ENCODE assay signal across 1 cellular context in the genomic region with DNA sequence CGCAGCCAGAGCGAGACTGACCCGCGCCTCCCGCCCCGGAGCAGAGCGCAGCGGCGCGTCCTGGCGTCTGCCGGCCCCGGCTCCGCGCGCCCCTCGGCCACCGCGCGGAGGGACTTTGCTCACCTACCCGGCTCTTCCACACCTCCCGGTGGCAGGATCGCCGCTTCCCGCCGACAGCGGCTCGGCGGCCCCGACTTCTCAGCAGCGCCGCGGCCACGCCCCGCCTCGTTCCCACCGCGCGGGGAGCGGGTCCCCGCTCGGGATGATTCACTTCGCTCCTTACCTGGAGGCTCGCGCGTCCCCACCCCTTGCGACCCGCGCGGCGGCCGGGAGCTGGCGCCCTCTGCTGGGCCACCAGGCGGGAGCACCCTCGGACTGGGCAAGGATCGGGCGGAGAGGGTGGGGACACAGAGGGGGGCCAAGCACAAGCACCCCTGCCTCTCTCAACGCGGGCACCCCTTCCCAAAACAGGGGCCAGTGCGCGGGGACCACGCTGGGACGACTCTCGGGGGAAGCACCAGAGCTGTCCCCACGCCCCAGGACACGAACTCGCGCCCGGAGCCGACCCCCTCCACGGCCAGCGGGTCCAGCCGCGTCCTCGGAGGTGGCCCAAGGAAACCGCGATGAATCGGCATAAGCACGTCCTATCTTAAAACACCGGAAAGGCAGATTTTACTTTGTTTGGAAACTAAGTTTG.
A peak's percentile ranks its signal among the peaks of the same experiment; 100 is the strongest.
TF ChIP-seq lines count a peak whose summit lies in the region.

No MANE protein-coding gene starts in this region.

TF ChIP-seq in HepG2, 621 proteins besides CTCF, POLR2A, EP300 and RAD21 (continued from another document and continues in another):
- TF ChIP-seq, protein P1, sequence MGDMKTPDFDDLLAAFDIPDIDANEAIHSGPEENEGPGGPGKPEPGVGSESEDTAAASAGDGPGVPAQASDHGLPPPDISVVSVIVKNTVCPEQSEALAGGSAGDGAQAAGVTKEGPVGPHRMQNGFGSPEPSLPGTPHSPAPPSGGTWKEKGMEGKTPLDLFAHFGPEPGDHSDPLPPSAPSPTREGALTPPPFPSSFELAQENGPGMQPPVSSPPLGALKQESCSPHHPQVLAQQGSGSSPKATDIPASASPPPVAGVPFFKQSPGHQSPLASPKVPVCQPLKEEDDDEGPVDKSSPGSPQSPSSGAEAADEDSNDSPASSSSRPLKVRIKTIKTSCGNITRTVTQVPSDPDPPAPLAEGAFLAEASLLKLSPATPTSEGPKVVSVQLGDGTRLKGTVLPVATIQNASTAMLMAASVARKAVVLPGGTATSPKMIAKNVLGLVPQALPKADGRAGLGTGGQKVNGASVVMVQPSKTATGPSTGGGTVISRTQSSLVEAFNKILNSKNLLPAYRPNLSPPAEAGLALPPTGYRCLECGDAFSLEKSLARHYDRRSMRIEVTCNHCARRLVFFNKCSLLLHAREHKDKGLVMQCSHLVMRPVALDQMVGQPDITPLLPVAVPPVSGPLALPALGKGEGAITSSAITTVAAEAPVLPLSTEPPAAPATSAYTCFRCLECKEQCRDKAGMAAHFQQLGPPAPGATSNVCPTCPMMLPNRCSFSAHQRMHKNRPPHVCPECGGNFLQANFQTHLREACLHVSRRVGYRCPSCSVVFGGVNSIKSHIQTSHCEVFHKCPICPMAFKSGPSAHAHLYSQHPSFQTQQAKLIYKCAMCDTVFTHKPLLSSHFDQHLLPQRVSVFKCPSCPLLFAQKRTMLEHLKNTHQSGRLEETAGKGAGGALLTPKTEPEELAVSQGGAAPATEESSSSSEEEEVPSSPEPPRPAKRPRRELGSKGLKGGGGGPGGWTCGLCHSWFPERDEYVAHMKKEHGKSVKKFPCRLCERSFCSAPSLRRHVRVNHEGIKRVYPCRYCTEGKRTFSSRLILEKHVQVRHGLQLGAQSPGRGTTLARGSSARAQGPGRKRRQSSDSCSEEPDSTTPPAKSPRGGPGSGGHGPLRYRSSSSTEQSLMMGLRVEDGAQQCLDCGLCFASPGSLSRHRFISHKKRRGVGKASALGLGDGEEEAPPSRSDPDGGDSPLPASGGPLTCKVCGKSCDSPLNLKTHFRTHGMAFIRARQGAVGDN (CRISPR knock-in tag; IDR thresholded peaks at IDR 0.05) = peak; percentile 53
- TF ChIP-seq SMC3 (IDR thresholded peaks at IDR 0.05; ENCODE audit: low read length) (peak; percentile 5; the same call in 1 of the 2 replicates), SSRP1 (CRISPR knock-in tag; IDR thresholded peaks at IDR 0.05) (no peak), ZFX (CRISPR knock-in tag; IDR thresholded peaks at IDR 0.05; ENCODE audit: low read depth) (peak; percentile 60), ZKSCAN8 (CRISPR knock-in tag; IDR thresholded peaks at IDR 0.05; ENCODE audit: borderline replicate concordance) (peak; percentile 40; the same call in 1 of the 2 replicates), ZFY (CRISPR knock-in tag; IDR thresholded peaks at IDR 0.05) (peak; percentile 75; the same call in 1 of the 2 replicates), SNAPC2 (CRISPR knock-in tag; IDR thresholded peaks at IDR 0.05) (0 out of 2 replicates have a peak, but pooled peaks have one; percentile 36), ZMYM2 (CRISPR knock-in tag; IDR thresholded peaks at IDR 0.05) (0 out of 2 replicates have a peak, but pooled peaks have one; percentile 48), ARNT2 (CRISPR knock-in tag; IDR thresholded peaks at IDR 0.05; ENCODE audit: low read depth) (peak; percentile 66; the same call in 1 of the 2 replicates), JUND (CRISPR knock-in tag; IDR thresholded peaks at IDR 0.05) (peak; percentile 52; the same call in 1 of the 2 replicates), SAP130 (CRISPR knock-in tag; IDR thresholded peaks at IDR 0.05; ENCODE audit: low read depth) (peak; percentile 62; the same call in 1 of the 2 replicates), ZNF205 (CRISPR knock-in tag; IDR thresholded peaks at IDR 0.05) (peak; percentile 51; the same call in 1 of the 2 replicates), KLF6 (CRISPR knock-in tag; IDR thresholded peaks at IDR 0.05) (0 out of 2 replicates have a peak, but pooled peaks have one; percentile 61), KAT8 (CRISPR knock-in tag; IDR thresholded peaks at IDR 0.05) (peak; percentile 36; the same call in 1 of the 2 replicates), ZNF83 (CRISPR knock-in tag; IDR thresholded peaks at IDR 0.05; ENCODE audit: borderline replicate concordance) (0 out of 2 replicates have a peak, but pooled peaks have one; percentile 52), ZNF136 (CRISPR knock-in tag; IDR thresholded peaks at IDR 0.05; ENCODE audit: low read depth) (0 out of 2 replicates have a peak, but pooled peaks have one; percentile 21), HOXA7 (CRISPR knock-in tag; IDR thresholded peaks at IDR 0.05) (0 out of 2 replicates have a peak, but pooled peaks have one; percentile 1), BORCS8-MEF2B (CRISPR knock-in tag; IDR thresholded peaks at IDR 0.05) (peak; percentile 64), GABPB1 (CRISPR knock-in tag; IDR thresholded peaks at IDR 0.05) (peak; percentile 64; the same call in 1 of the 2 replicates), ZSCAN12 (CRISPR knock-in tag; IDR thresholded peaks at IDR 0.05) (no peak), MAF1 (CRISPR knock-in tag; IDR thresholded peaks at IDR 0.05; ENCODE audit: borderline replicate concordance) (0 out of 2 replicates have a peak, but pooled peaks have one; percentile 6), PCBP2 (optimal IDR thresholded peaks at IDR 0.05; ENCODE audit: low read depth, low read length, poor library complexity, severe bottlenecking) (no peak), GTF2F1 (IDR thresholded peaks at IDR 0.05; ENCODE audit: low read length) (no peak), TBP (CRISPR knock-in tag; IDR thresholded peaks at IDR 0.05) (no peak), SMAD3 (CRISPR knock-in tag; IDR thresholded peaks at IDR 0.05) (peak; percentile 48; the same call in 1 of the 2 replicates), ZSCAN29 (CRISPR knock-in tag; conservative IDR thresholded peaks at IDR 0.05) (peak; percentile 40; the same call in 1 of the 2 replicates), HNRNPLL (IDR thresholded peaks at IDR 0.05; ENCODE audit: low read depth, low read length, poor library complexity, severe bottlenecking) (peak; percentile 4), MYNN (CRISPR knock-in tag; IDR thresholded peaks at IDR 0.05; ENCODE audit: low read depth) (no peak), RXRA (CRISPR knock-in tag; IDR thresholded peaks at IDR 0.05) (peak; percentile 35), RBM39 (IDR thresholded peaks at IDR 0.05; ENCODE audit: low read depth, low read length, poor library complexity, severe bottlenecking) (peak; percentile 25), FOXP1 (IDR thresholded peaks at IDR 0.05) (no peak), FOXP1 (CRISPR knock-in tag; IDR thresholded peaks at IDR 0.05) (no peak), ZNF274 (CRISPR knock-in tag; IDR thresholded peaks at IDR 0.05) (0 out of 2 replicates have a peak, but pooled peaks have one; percentile 63), ZNF441 (CRISPR knock-in tag; IDR thresholded peaks at IDR 0.05; ENCODE audit: borderline replicate concordance) (peak; percentile 34; the same call in 1 of the 2 replicates), ZNF143 (CRISPR knock-in tag; IDR thresholded peaks at IDR 0.05) (no peak), ZNF296 (CRISPR knock-in tag; conservative IDR thresholded peaks at IDR 0.05) (peak; percentile 10; the same call in 1 of the 2 replicates), KDM2A (CRISPR knock-in tag; IDR thresholded peaks at IDR 0.05; ENCODE audit: borderline replicate concordance, low read depth) (peak; percentile 87), SALL1 (CRISPR knock-in tag; IDR thresholded peaks at IDR 0.05) (peak; percentile 35; the same call in 1 of the 2 replicates), NFATC3 (CRISPR knock-in tag; IDR thresholded peaks at IDR 0.05) (0 out of 2 replicates have a peak, but pooled peaks have one; percentile 79)
- TF ChIP-seq, protein P2, sequence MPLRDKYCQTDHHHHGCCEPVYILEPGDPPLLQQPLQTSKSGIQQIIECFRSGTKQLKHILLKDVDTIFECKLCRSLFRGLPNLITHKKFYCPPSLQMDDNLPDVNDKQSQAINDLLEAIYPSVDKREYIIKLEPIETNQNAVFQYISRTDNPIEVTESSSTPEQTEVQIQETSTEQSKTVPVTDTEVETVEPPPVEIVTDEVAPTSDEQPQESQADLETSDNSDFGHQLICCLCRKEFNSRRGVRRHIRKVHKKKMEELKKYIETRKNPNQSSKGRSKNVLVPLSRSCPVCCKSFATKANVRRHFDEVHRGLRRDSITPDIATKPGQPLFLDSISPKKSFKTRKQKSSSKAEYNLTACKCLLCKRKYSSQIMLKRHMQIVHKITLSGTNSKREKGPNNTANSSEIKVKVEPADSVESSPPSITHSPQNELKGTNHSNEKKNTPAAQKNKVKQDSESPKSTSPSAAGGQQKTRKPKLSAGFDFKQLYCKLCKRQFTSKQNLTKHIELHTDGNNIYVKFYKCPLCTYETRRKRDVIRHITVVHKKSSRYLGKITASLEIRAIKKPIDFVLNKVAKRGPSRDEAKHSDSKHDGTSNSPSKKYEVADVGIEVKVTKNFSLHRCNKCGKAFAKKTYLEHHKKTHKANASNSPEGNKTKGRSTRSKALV (CRISPR knock-in tag; IDR thresholded peaks at IDR 0.05) = peak; percentile 84; the same call in 1 of the 2 replicates
- TF ChIP-seq, protein P3, sequence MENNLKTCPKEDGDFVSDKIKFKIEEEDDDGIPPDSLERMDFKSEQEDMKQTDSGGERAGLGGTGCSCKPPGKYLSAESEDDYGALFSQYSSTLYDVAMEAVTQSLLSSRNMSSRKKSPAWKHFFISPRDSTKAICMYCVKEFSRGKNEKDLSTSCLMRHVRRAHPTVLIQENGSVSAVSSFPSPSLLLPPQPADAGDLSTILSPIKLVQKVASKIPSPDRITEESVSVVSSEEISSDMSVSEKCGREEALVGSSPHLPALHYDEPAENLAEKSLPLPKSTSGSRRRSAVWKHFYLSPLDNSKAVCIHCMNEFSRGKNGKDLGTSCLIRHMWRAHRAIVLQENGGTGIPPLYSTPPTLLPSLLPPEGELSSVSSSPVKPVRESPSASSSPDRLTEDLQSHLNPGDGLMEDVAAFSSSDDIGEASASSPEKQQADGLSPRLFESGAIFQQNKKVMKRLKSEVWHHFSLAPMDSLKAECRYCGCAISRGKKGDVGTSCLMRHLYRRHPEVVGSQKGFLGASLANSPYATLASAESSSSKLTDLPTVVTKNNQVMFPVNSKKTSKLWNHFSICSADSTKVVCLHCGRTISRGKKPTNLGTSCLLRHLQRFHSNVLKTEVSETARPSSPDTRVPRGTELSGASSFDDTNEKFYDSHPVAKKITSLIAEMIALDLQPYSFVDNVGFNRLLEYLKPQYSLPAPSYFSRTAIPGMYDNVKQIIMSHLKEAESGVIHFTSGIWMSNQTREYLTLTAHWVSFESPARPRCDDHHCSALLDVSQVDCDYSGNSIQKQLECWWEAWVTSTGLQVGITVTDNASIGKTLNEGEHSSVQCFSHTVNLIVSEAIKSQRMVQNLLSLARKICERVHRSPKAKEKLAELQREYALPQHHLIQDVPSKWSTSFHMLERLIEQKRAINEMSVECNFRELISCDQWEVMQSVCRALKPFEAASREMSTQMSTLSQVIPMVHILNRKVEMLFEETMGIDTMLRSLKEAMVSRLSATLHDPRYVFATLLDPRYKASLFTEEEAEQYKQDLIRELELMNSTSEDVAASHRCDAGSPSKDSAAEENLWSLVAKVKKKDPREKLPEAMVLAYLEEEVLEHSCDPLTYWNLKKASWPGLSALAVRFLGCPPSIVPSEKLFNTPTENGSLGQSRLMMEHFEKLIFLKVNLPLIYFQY (CRISPR knock-in tag; IDR thresholded peaks at IDR 0.05; ENCODE audit: borderline replicate concordance) = no peak
- TF ChIP-seq, protein P4, sequence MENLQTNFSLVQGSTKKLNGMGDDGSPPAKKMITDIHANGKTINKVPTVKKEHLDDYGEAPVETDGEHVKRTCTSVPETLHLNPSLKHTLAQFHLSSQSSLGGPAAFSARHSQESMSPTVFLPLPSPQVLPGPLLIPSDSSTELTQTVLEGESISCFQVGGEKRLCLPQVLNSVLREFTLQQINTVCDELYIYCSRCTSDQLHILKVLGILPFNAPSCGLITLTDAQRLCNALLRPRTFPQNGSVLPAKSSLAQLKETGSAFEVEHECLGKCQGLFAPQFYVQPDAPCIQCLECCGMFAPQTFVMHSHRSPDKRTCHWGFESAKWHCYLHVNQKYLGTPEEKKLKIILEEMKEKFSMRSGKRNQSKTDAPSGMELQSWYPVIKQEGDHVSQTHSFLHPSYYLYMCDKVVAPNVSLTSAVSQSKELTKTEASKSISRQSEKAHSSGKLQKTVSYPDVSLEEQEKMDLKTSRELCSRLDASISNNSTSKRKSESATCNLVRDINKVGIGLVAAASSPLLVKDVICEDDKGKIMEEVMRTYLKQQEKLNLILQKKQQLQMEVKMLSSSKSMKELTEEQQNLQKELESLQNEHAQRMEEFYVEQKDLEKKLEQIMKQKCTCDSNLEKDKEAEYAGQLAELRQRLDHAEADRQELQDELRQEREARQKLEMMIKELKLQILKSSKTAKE (CRISPR knock-in tag; IDR thresholded peaks at IDR 0.05; ENCODE audit: borderline replicate concordance) = 0 out of 2 replicates have a peak, but pooled peaks have one; percentile 45
- TF ChIP-seq, protein P5, sequence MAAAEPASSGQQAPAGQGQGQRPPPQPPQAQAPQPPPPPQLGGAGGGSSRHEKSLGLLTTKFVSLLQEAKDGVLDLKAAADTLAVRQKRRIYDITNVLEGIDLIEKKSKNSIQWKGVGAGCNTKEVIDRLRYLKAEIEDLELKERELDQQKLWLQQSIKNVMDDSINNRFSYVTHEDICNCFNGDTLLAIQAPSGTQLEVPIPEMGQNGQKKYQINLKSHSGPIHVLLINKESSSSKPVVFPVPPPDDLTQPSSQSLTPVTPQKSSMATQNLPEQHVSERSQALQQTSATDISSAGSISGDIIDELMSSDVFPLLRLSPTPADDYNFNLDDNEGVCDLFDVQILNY (CRISPR knock-in tag; conservative IDR thresholded peaks at IDR 0.05) = no peak
- TF ChIP-seq, protein P6, sequence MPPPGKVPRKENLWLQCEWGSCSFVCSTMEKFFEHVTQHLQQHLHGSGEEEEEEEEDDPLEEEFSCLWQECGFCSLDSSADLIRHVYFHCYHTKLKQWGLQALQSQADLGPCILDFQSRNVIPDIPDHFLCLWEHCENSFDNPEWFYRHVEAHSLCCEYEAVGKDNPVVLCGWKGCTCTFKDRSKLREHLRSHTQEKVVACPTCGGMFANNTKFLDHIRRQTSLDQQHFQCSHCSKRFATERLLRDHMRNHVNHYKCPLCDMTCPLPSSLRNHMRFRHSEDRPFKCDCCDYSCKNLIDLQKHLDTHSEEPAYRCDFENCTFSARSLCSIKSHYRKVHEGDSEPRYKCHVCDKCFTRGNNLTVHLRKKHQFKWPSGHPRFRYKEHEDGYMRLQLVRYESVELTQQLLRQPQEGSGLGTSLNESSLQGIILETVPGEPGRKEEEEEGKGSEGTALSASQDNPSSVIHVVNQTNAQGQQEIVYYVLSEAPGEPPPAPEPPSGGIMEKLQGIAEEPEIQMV (CRISPR knock-in tag; IDR thresholded peaks at IDR 0.05; ENCODE audit: low read depth) = 0 out of 2 replicates have a peak, but pooled peaks have one; percentile 15
- TF ChIP-seq, protein P7, sequence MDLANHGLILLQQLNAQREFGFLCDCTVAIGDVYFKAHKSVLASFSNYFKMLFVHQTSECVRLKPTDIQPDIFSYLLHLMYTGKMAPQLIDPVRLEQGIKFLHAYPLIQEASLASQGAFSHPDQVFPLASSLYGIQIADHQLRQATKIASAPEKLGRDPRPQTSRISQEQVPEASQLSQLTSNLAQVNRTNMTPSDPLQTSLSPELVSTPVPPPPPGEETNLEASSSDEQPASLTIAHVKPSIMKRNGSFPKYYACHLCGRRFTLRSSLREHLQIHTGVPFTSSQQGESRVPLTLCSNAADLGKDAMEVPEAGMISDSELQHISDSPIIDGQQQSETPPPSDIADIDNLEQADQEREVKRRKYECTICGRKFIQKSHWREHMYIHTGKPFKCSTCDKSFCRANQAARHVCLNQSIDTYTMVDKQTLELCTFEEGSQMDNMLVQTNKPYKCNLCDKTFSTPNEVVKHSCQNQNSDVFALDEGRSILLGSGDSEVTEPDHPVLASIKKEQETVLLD (CRISPR knock-in tag; IDR thresholded peaks at IDR 0.05; ENCODE audit: low read depth) = peak; percentile 48; the same call in 1 of the 2 replicates
